In the genomic region with DNA sequence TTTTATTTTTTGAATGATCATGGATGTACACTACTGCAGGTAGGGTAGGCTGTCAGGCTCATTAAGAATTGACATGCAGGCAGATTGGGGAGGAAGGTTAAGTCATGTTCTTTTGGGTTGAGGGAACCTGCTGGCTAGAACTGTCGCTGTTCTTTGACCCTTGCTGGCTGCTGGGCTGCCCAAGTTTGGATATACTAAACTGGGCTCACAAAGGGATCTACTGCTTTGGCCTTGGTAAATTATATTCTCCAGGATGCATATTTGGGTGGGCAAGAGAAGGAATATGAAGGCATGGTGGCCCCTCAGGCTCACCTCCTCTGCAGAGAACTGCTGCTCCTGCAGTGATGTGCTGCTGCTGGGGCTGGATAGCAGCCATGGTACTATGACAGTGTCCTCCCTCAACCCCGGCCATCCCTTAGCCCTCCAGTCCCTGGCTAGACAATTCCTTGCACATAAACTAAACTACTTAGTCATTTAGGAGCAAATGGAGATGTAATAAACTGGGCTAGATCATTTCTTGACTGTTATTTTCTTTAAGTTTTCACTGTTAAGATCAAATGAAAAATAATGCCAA, we compare ENCODE assay signal across 10 cellular contexts. TPM values are rescaled to one million over a fixed set of nuclear protein-coding genes. Genes with fewer than 3 reads are reported as not detected.
DNase-seq lines count a peak whose midpoint lies in the region; ATAC-seq, FAIRE-seq and TF ChIP-seq lines count a peak whose summit lies in the region.
"Had no signal": no experiment of that assay in that cellular context is flagged by ENCODE, and none has a peak within 500 bp of the region (broad histone marks: within the 10 kb centered on the region; RNA-seq: fewer than 3 reads in every experiment).

No MANE protein-coding gene starts in this region.

- DNase-seq in HAP-1 (ENCODE audit: low spot score in 2 of 2) (peak; percentile 28 to 57), hepatocyte (ENCODE audit: low spot score) (no peak), small intestine (no peak), Peyer's patch (no peak)
- DNase-seq in activated naive CD4-positive, alpha-beta T cell treated with anti-CD3 and anti-CD28 coated beads, Interleukin-2, amount 50 U/mL, for 72 hours (ENCODE audit: low spot score in 2 of 2), result no peak
- DNase-seq: activated CD4-positive, alpha-beta T cell treated with anti-CD3 and anti-CD28 coated beads, Interleukin-2, amount 50 U/mL, for 4 hours; NCI-H1092 treated with DMSO at 0.1 percent for 48 hours had no signal

- no peak overlapping the region for H2AFZ ChIP-seq in hepatocyte

- in situ Hi-C loops in HAP-1 (cut with MboI; ENCODE audit: low sequenced_read_pairs), result no loop called here

- H3K79me2 ChIP-seq in hepatocyte, result peaks cover 96% of the 10 kb centered on the region

- no peak overlapping the region for H3K4me3 ChIP-seq in HAP-1
- no peak overlapping the region for H3K4me3 ChIP-seq in hepatocyte
- peak overlapping the region; percentile 38 to 95 for H3K4me3 ChIP-seq in small intestine (ENCODE audit: low read depth in 1 of 2, low read length in 2 of 2)
- peak overlapping the region in 2 of 4 donors; percentile 25 to 92 for H3K4me3 ChIP-seq in Peyer's patch

- peak overlapping the region; percentile 86 for H3K4me2 ChIP-seq in hepatocyte

- FAIRE-seq in small intestine (lab: Jason Lieb, UNC), result no peak

- 69% methylated on average over 2 of the region's 2 CpGs for WGBS in hepatocyte (ENCODE audit: low lambda C conversion rate, missing lambda C conversion rate)
- 8 to 53% (median 38%) methylated on average over 2 of the region's 2 CpGs for WGBS in small intestine, 3 donors

- TF ChIP-seq POLR2A in Peyer's patch (IDR thresholded peaks at IDR 0.05), result no peak

- ATAC-seq in activated naive CD4-positive, alpha-beta T cell treated with anti-CD3 and anti-CD28 coated beads, Interleukin-2, amount 50 U/mL, for 72 hours, result no peak
- no peak for ATAC-seq in HG03175 (IDR thresholded peaks at IDR 0.05; ENCODE audit: unreplicated experiment)
- no peak for ATAC-seq in GM18520 (IDR thresholded peaks at IDR 0.05; ENCODE audit: unreplicated experiment)

- TF ChIP-seq CTCF in hepatocyte (IDR thresholded peaks at IDR 0.05; ENCODE audit: poor library complexity) (no peak), Peyer's patch (IDR thresholded peaks at IDR 0.05) (no peak)

- H3K9me3 ChIP-seq in HAP-1, result no peaks in the 10 kb centered on the region
- H3K9me3 ChIP-seq in hepatocyte (ENCODE audit: low read depth), result no peaks in the 10 kb centered on the region
- H3K9me3 ChIP-seq in small intestine (ENCODE audit: control insufficient read depth, low read depth), result no peaks in the 10 kb centered on the region
- no peaks in the 10 kb centered on the region for H3K9me3 ChIP-seq in Peyer's patch

- H3K9me2 ChIP-seq in hepatocyte (replicated peaks; ENCODE audit: insufficient read depth), result no peaks in the 10 kb centered on the region

- H3K4me1 ChIP-seq in HAP-1 (peaks cover 83% of the 10 kb centered on the region), hepatocyte (ENCODE audit: insufficient read depth) (peaks cover 70% of the 10 kb centered on the region), small intestine (ENCODE audit: control insufficient read depth in 2 of 2, insufficient read depth in 1 of 2, low read depth in 1 of 2, low read length in 1 of 2) (peaks cover 14 to 46% of the 10 kb centered on the region in 2 donors), Peyer's patch (peaks cover 0 to 78% (median 22%) of the 10 kb centered on the region in 4 donors)

- peak overlapping the region; percentile 2 for H3K27ac ChIP-seq in hepatocyte
- H3K27ac ChIP-seq in small intestine (ENCODE audit: low read depth in 1 of 2, low read length in 1 of 2), result peak overlapping the region; percentile 54 to 67
- H3K27ac ChIP-seq in Peyer's patch, result peak overlapping the region in 2 of 4 donors; percentile 99

- no peaks in the 10 kb centered on the region for H3K27me3 ChIP-seq in HAP-1 (ENCODE audit: low read depth)
- no peaks in the 10 kb centered on the region for H3K27me3 ChIP-seq in hepatocyte
- no peaks in the 10 kb centered on the region for H3K27me3 ChIP-seq in small intestine (ENCODE audit: control insufficient read depth in 2 of 2, insufficient read depth in 2 of 2, low read length in 2 of 2)
- no peaks in the 10 kb centered on the region for H3K27me3 ChIP-seq in Peyer's patch

- peak overlapping the region; percentile 73 to 97 for H3K27ac Mint-ChIP-seq in activated naive CD4-positive, alpha-beta T cell treated with anti-CD3 and anti-CD28 coated beads, Interleukin-2, amount 50 U/mL, for 72 hours

- peaks cover 4% of the 10 kb centered on the region for H3K36me3 ChIP-seq in HAP-1 (replicated peaks)
- H3K36me3 ChIP-seq in hepatocyte (replicated peaks; ENCODE audit: insufficient read depth, low read depth), result no peaks in the 10 kb centered on the region
- no peaks in the 10 kb centered on the region for H3K36me3 ChIP-seq in small intestine (ENCODE audit: control insufficient read depth in 2 of 2, insufficient read depth in 2 of 2, low read length in 2 of 2)
- H3K36me3 ChIP-seq in Peyer's patch, result peaks cover 0 to 15% (median 0%) of the 10 kb centered on the region in 3 donors

- H3K36me3 Mint-ChIP-seq in activated naive CD4-positive, alpha-beta T cell treated with anti-CD3 and anti-CD28 coated beads, Interleukin-2, amount 50 U/mL, for 72 hours, result peaks cover 18 to 30% of the 10 kb centered on the region in 2 donors

- no peaks in the 10 kb centered on the region for H3K9me3 Mint-ChIP-seq in activated naive CD4-positive, alpha-beta T cell treated with anti-CD3 and anti-CD28 coated beads, Interleukin-2, amount 50 U/mL, for 72 hours
- H3K9me3 Mint-ChIP-seq: dendritic cell treated with granulocyte-macrophage colony-stimulating factor and Interleukin-4, amounts not matched to agents 40 ng/mL and 50 ng/mL, for 4 days had no signal

- H4K20me1 ChIP-seq in hepatocyte (ENCODE audit: insufficient read depth, poor library complexity, severe bottlenecking), result peaks cover 83% of the 10 kb centered on the region

RNA-seq across cellular contexts. Expression of a gene that starts 6.1 kb away (rescaled TPM):
- total RNA-seq in activated naive CD4-positive, alpha-beta T cell treated with anti-CD3 and anti-CD28 coated beads, Interleukin-2, amount 50 U/mL, for 72 hours, result 100 to 1,000 TPM; 220 to 337 TPM
- total RNA-seq in hepatocyte (559 and 564 TPM in 2 replicates), Peyer's patch (1,000 to 10,000 TPM in 3 of 4 donors, 100 to 1,000 TPM in 1; 229 to 4,700 (median 2,986) TPM)
- polyA plus RNA-seq in hepatocyte (412 and 415 TPM in 2 replicates), small intestine (1,000 to 10,000 TPM in 2 of 3 donors, 100 to 1,000 TPM in 1; 921 to 1,048 (median 1,042) TPM)

Comparison
In these comparisons a context has a peak if more than half of its experiments do, and no peak if none do; other contexts are left out.
1. DNase-seq: peak in HAP-1 (2 of 2); none in activated naive CD4-positive, alpha-beta T cell treated with anti-CD3 and anti-CD28 coated beads, Interleukin-2, amount 50 U/mL, for 72 hours (0 of 2), hepatocyte (single experiment), small intestine (single experiment) and Peyer's patch (0 of 3).
2. H3K4me3 ChIP-seq: peak in small intestine (2 of 2); none in HAP-1 (single experiment) and hepatocyte (single experiment).